ENCODE assay signal across 17 cellular contexts in genomic region chr7:56092388-56092787, GRCh38. TPM values are rescaled to one million over a fixed set of nuclear protein-coding genes. Genes with fewer than 3 reads are reported as not detected.
DNase-seq lines count a peak whose midpoint lies in the region; ATAC-seq and TF ChIP-seq lines count a peak whose summit lies in the region.
"Not testable (repeated sequence)": the region's sequence is repeated elsewhere in the genome, so short reads cannot be mapped to it uniquely, and the experiment has no call there.
"Had no signal": no experiment of that assay in that cellular context is flagged by ENCODE, and none has a peak within 500 bp of the region (broad histone marks: within the 10 kb centered on the region; RNA-seq: fewer than 3 reads in every experiment).

No MANE protein-coding gene starts in this region.

- H3K4me3 Mint-ChIP-seq in T-helper 17 cell: not testable (repeated sequence)

- TF ChIP-seq CTCF in C4-2B (conservative IDR thresholded peaks at IDR 0.05); dorsolateral prefrontal cortex (IDR thresholded peaks at IDR 0.05 in 54 of 56, conservative IDR thresholded peaks at IDR 0.05 in 2 of 56; ENCODE audit: low read depth in 1 of 56, partially characterized antibody in 56 of 56); cardiac muscle cell (IDR thresholded peaks at IDR 0.05; ENCODE audit: low read depth, low read length); liver (IDR thresholded peaks at IDR 0.05; ENCODE audit: low read depth, low read length, missing input control); prostate gland (IDR thresholded peaks at IDR 0.05); stomach (IDR thresholded peaks at IDR 0.05): not testable (repeated sequence)

- H3K9me3 ChIP-seq in T-helper 17 cell (ENCODE audit: control insufficient read depth, low read length, poor library complexity, severe bottlenecking); cardiac muscle cell (ENCODE audit: low read depth); liver (ENCODE audit: control insufficient read depth in 4 of 4, low read length in 3 of 4); prostate gland; stomach; aorta (ENCODE audit: control insufficient read depth, low read length): not testable (repeated sequence)

- peak overlapping the region in 52 of 59 donors; percentile 2 to 59 (median 39) for H3K4me3 ChIP-seq in dorsolateral prefrontal cortex
- not testable (repeated sequence) for H3K4me3 ChIP-seq in cardiac muscle cell; liver (ENCODE audit: low read depth in 1 of 3, low read length in 3 of 3); prostate gland; stomach; aorta (ENCODE audit: low read length in 2 of 2)

- intact Hi-C loops in dorsolateral prefrontal cortex (cut with DNase I); prostate gland (cut with DNase I); stomach (cut with DNase I; ENCODE audit: low total_unique reads); aorta (cut with DNase I): not testable (repeated sequence)

- peak overlapping the region; percentile 52 for H3K27ac ChIP-seq in C4-2B
- H3K27ac ChIP-seq in dorsolateral prefrontal cortex: peak overlapping the region; percentile 21 to 96 (median 84)
- H3K27ac ChIP-seq in cardiac muscle cell: peak overlapping the region; percentile 57
- H3K27ac ChIP-seq in liver (ENCODE audit: low read depth in 1 of 2, low read length in 2 of 2): peak overlapping the region in 1 of 2 donors; percentile 14
- H3K27ac ChIP-seq in prostate gland: peak overlapping the region; percentile 46 to 71
- peak overlapping the region in 4 of 5 donors; percentile 54 to 70 (median 61) for H3K27ac ChIP-seq in stomach
- peak overlapping the region; percentile 10 to 97 for H3K27ac ChIP-seq in aorta (ENCODE audit: low read depth in 1 of 2, low read length in 2 of 2)

- DNase-seq in T-helper 17 cell; dorsolateral prefrontal cortex; cardiac muscle cell (ENCODE audit: low read depth in 1 of 2, low spot score in 1 of 2); prostate gland (ENCODE audit: low spot score); stomach; aorta: not testable (repeated sequence)

- TF ChIP-seq EP300 in stomach (IDR thresholded peaks at IDR 0.05): not testable (repeated sequence)

- H3K27me3 ChIP-seq in dorsolateral prefrontal cortex; cardiac muscle cell; liver (ENCODE audit: control insufficient read depth in 4 of 4, insufficient read depth in 4 of 4, low read length in 3 of 4); prostate gland (replicated peaks; ENCODE audit: insufficient read depth); stomach; aorta (ENCODE audit: control insufficient read depth in 1 of 2, insufficient read depth in 2 of 2, low read length in 1 of 2): not testable (repeated sequence)

- H3K4me1 Mint-ChIP-seq in T-helper 17 cell: not testable (repeated sequence)

- 37% methylated on average over 6 of the region's 6 CpGs for WGBS in liver
- WGBS in prostate gland: 31% methylated on average over 6 of the region's 6 CpGs
- 19 to 52% (median 42%) methylated on average over 6 of the region's 6 CpGs for WGBS in stomach, 5 donors
- WGBS in aorta, 2 donors: 6% methylated on average over 6 of the region's 6 CpGs

- not testable (repeated sequence) for H3K9ac ChIP-seq in liver (ENCODE audit: low read depth in 1 of 2, low read length in 2 of 2)

- peak overlapping the region; percentile 19 for H3K27ac Mint-ChIP-seq in T-helper 17 cell

- ATAC-seq in T-helper 17 cell: not testable (repeated sequence)
- peak; percentile 20 for ATAC-seq in aorta (ENCODE audit: low FRiP score)

- H3K4me1 ChIP-seq in cardiac muscle cell (ENCODE audit: low read depth); prostate gland (replicated peaks); aorta (ENCODE audit: control insufficient read depth in 1 of 2, insufficient read depth in 2 of 2, low read length in 2 of 2): not testable (repeated sequence)
- peaks cover 1 to 13% (median 7%) of the 10 kb centered on the region in 4 donors for H3K4me1 ChIP-seq in liver (ENCODE audit: control insufficient read depth in 4 of 4, insufficient read depth in 4 of 4, low read length in 3 of 4)
- H3K4me1 ChIP-seq in stomach: peaks cover 15 to 26% (median 21%) of the 10 kb centered on the region in 4 donors

- not testable (repeated sequence) for TF ChIP-seq POLR2A in prostate gland (IDR thresholded peaks at IDR 0.05); stomach (IDR thresholded peaks at IDR 0.05)

- H3K36me3 ChIP-seq in cardiac muscle cell; liver (ENCODE audit: control insufficient read depth in 4 of 4, insufficient read depth in 3 of 4, low read depth in 1 of 4, low read length in 3 of 4); prostate gland; aorta (ENCODE audit: control insufficient read depth in 1 of 2, insufficient read depth in 2 of 2, low read length in 1 of 2): not testable (repeated sequence)
- peaks cover 0 to 22% (median 19%) of the 10 kb centered on the region in 4 donors for H3K36me3 ChIP-seq in stomach

- TF ChIP-seq RAD21 in liver (IDR thresholded peaks at IDR 0.05): not testable (repeated sequence)

- H3K27me3 Mint-ChIP-seq in T-helper 17 cell: not testable (repeated sequence)

- H3K36me3 Mint-ChIP-seq in T-helper 17 cell (ENCODE audit: low read depth): not testable (repeated sequence)

TF ChIP-seq in liver, 16 proteins besides CTCF, POLR2A, EP300 and RAD21:
- TF ChIP-seq HNF4A (conservative IDR thresholded peaks at IDR 0.05): peak; percentile 26 to 45

RNA-seq across cellular contexts. Expression of gene PHKG1, which starts 0.4 kb away (rescaled TPM):
- 10 to 100 TPM in 1 of 2 donors, 1 to 10 TPM in 1; 6.2 to 10.1 TPM for total RNA-seq in T-helper 17 cell
- 10 to 100 TPM in 100 of 120 experiments, 1 to 10 TPM in 20; 6.1 to 40.7 (median 15.2) TPM for total RNA-seq in dorsolateral prefrontal cortex
- 0.21 and 0.81 TPM in 2 replicates for total RNA-seq in cardiac muscle cell
- polyA plus RNA-seq in cardiac muscle cell: 0.44 and 0.72 TPM in 2 replicates
- total RNA-seq in liver: 1 to 10 TPM in 1 of 2 donors, under 1 TPM in 1; 0.19 to 1.0 TPM
- polyA plus RNA-seq in liver: under 1 TPM; 0.18 to 0.30 TPM
- total RNA-seq in prostate gland: 1 to 10 TPM in 1 of 2 donors, under 1 TPM in 1; 0.82 to 2.4 TPM
- total RNA-seq in stomach: 10 to 100 TPM in 2 of 5 donors, 1 to 10 TPM in 1, not detected in 2; 1.5 to 39.3 (median 11.1) TPM
- polyA plus RNA-seq in stomach: 1 to 10 TPM in 1 of 3 donors, under 1 TPM in 1, not detected in 1; 0.31 to 1.0 TPM
- 1 to 10 TPM; 4.6 to 9.3 TPM for total RNA-seq in aorta
- polyA plus RNA-seq in aorta: 10 to 100 TPM in 1 of 2 donors, 1 to 10 TPM in 1; 2.9 to 20.5 TPM
- total RNA-seq: hepatocyte had no signal

RNA-seq across cellular contexts. Expression of gene CHCHD2, which starts 13.9 kb away (rescaled TPM):
- total RNA-seq in T-helper 17 cell (100 to 1,000 TPM; 205 to 216 TPM), dorsolateral prefrontal cortex (100 to 1,000 TPM; 175 to 432 (median 281) TPM), cardiac muscle cell (393 and 511 TPM in 2 replicates), liver (100 to 1,000 TPM; 169 to 182 TPM), prostate gland (100 to 1,000 TPM; 356 to 575 TPM), stomach (100 to 1,000 TPM in 3 of 5 donors, 10 to 100 TPM in 2; 43.7 to 232 (median 149) TPM), aorta (100 to 1,000 TPM; 187 to 240 TPM)
- polyA plus RNA-seq in cardiac muscle cell (468 and 556 TPM in 2 replicates), liver (100 to 1,000 TPM; 322 to 356 TPM), stomach (100 to 1,000 TPM; 455 to 710 (median 659) TPM), aorta (100 to 1,000 TPM; 379 to 492 TPM)

RNA-seq across cellular contexts. Expression of gene NUPR2, which starts 23.8 kb away (rescaled TPM):
- total RNA-seq in T-helper 17 cell: not detected
- total RNA-seq in dorsolateral prefrontal cortex: 1 to 10 TPM in 65 of 120 experiments, under 1 TPM in 9, not detected in 46; 0.87 to 6.7 (median 1.5) TPM
- not detected in 2 replicates for total RNA-seq in cardiac muscle cell
- polyA plus RNA-seq in cardiac muscle cell: not detected in 2 replicates
- not detected for total RNA-seq in liver
- not detected for polyA plus RNA-seq in liver
- total RNA-seq in prostate gland: 10 to 100 TPM; 11.1 to 40.4 TPM
- total RNA-seq in stomach: 10 to 100 TPM in 1 of 5 donors, 1 to 10 TPM in 1, not detected in 3; 9.5 to 21.9 TPM
- 10 to 100 TPM in 2 of 3 donors, 1 to 10 TPM in 1; 9.8 to 10.7 (median 10.1) TPM for polyA plus RNA-seq in stomach
- total RNA-seq in aorta: 1 to 10 TPM in 1 of 2 donors, under 1 TPM in 1; 0.62 to 1.1 TPM
- 1 to 10 TPM; 1.3 to 3.3 TPM for polyA plus RNA-seq in aorta
- total RNA-seq: A673; activated CD4-positive, alpha-beta T cell treated with anti-CD3 and anti-CD28 coated beads for 36 hours; activated CD8-positive, alpha-beta T cell treated with anti-CD3 and anti-CD28 coated beads, Interleukin-2, amount 10 ng/mL, durations not matched to agents 7 days and 5 days; activated T-helper 2 cell treated with anti-CD3 and anti-CD28 coated beads, Interferon-gamma antibody, Interleukin-2, Interleukin-4, amounts not matched to agents 10 μg/mL and 5 μg/mL and 100 μg/mL, durations not matched to agents 14 hours and 24 hours and 36 hours; foreskin keratinocyte; hepatocyte; natural killer cell treated with Interleukin-12 subunit alpha and Interleukin-12 subunit beta and Interleukin-15 and Interleukin-18, amount 100 ng/mL, for 72 hours had no signal
- polyA plus RNA-seq: foreskin keratinocyte, hepatocyte, ovary, urinary bladder had no signal

RNA-seq across cellular contexts. Expression of gene SUMF2, which starts 28.3 kb away (rescaled TPM):
- total RNA-seq in T-helper 17 cell: 100 to 1,000 TPM; 112 to 113 TPM
- total RNA-seq in dorsolateral prefrontal cortex: 100 to 1,000 TPM in 4 of 120 experiments, 10 to 100 TPM in 116; 41.7 to 111 (median 75.6) TPM
- 60.9 and 108 TPM in 2 replicates for total RNA-seq in cardiac muscle cell
- polyA plus RNA-seq in cardiac muscle cell: 49.5 and 77.2 TPM in 2 replicates
- 100 to 1,000 TPM in 1 of 2 donors, 10 to 100 TPM in 1; 75.3 to 104 TPM for total RNA-seq in liver
- polyA plus RNA-seq in liver: 10 to 100 TPM; 67.1 to 74.2 TPM
- total RNA-seq in prostate gland: 100 to 1,000 TPM; 152 to 210 TPM
- total RNA-seq in stomach: 100 to 1,000 TPM in 4 of 5 donors, 10 to 100 TPM in 1; 88.9 to 339 (median 120) TPM
- polyA plus RNA-seq in stomach: 10 to 100 TPM; 40.8 to 71.5 (median 68.2) TPM
- 100 to 1,000 TPM in 1 of 2 donors, 10 to 100 TPM in 1; 95.2 to 118 TPM for total RNA-seq in aorta
- 100 to 1,000 TPM in 1 of 2 donors, 10 to 100 TPM in 1; 47.7 to 143 TPM for polyA plus RNA-seq in aorta

RNA-seq across cellular contexts. Expression of gene CCT6A, which starts 40.8 kb away (rescaled TPM):
- total RNA-seq in T-helper 17 cell (10 to 100 TPM; 43.4 to 58.4 TPM), dorsolateral prefrontal cortex (100 to 1,000 TPM in 2 of 120 experiments, 10 to 100 TPM in 118; 38.3 to 105 (median 76.0) TPM), cardiac muscle cell (99.0 and 105 TPM in 2 replicates), liver (10 to 100 TPM; 48.6 to 80.0 TPM), prostate gland (10 to 100 TPM; 60.0 to 64.3 TPM), stomach (100 to 1,000 TPM in 3 of 5 donors, 10 to 100 TPM in 2; 36.8 to 200 (median 150) TPM), aorta (10 to 100 TPM; 80.6 to 82.8 TPM)
- polyA plus RNA-seq in cardiac muscle cell (144 and 167 TPM in 2 replicates), liver (10 to 100 TPM; 44.6 to 49.5 TPM), stomach (100 to 1,000 TPM in 1 of 3 donors, 10 to 100 TPM in 2; 77.9 to 126 (median 78.4) TPM), aorta (100 to 1,000 TPM in 1 of 2 donors, 10 to 100 TPM in 1; 88.1 to 115 TPM)
